12 cellular contexts compared by ENCODE assay signal in the genomic region with DNA sequence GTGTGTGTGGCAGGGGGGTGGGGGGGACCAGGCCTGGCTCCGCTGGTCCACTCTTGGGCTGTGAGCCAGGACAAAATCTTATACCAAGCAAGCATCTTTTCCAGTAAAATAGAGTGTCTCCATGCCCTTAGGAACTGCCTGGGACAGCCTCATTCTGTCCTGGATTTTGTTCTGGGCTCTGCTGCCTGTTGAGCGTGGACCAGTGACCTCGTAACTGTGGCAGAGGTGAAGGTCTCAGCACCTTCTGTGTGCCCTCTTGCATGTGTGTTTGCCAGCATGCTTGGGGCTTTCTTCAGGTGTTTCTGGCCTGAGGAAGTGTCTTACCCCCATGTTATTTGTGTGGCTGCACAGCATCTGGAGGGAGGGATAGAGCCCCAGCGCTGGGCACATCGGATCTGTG. TPM values are rescaled to one million over a fixed set of nuclear protein-coding genes. Genes with fewer than 3 reads are reported as not detected.
DNase-seq lines count a peak whose midpoint lies in the region; ATAC-seq and TF ChIP-seq lines count a peak whose summit lies in the region.
"Had no signal": no experiment of that assay in that cellular context is flagged by ENCODE, and none has a peak within 500 bp of the region (broad histone marks: within the 10 kb centered on the region; RNA-seq: fewer than 3 reads in every experiment).

No MANE protein-coding gene starts in this region.

- H3K36me3 ChIP-seq in ascending aorta: peaks cover 0 to 8% of the 10 kb centered on the region in 2 donors
- H3K36me3 ChIP-seq in muscle layer of duodenum (ENCODE audit: control insufficient read depth in 1 of 2, insufficient read depth in 2 of 2, low read length in 2 of 2): no peaks in the 10 kb centered on the region
- H3K36me3 ChIP-seq in tibial artery: no peaks in the 10 kb centered on the region
- H3K36me3 ChIP-seq: lower lobe of right lung had no signal

- H3K27me3 Mint-ChIP-seq in activated naive CD8-positive, alpha-beta T cell: no peaks in the 10 kb centered on the region
- H3K27me3 Mint-ChIP-seq in activated naive CD8-positive, alpha-beta T cell treated with anti-CD3 and anti-CD28 coated beads for 36 hours: no peaks in the 10 kb centered on the region

- H3K27me3 ChIP-seq in ascending aorta (no peaks in the 10 kb centered on the region), muscle layer of duodenum (ENCODE audit: low read depth, low read length) (no peaks in the 10 kb centered on the region), tibial artery (no peaks in the 10 kb centered on the region)
- H3K27me3 ChIP-seq: testis had no signal

- peak overlapping the region; percentile 50 for H3K27ac Mint-ChIP-seq in activated naive CD8-positive, alpha-beta T cell
- no peak overlapping the region for H3K27ac Mint-ChIP-seq in activated naive CD8-positive, alpha-beta T cell treated with anti-CD3 and anti-CD28 coated beads for 36 hours

- TF ChIP-seq CTCF in ascending aorta (IDR thresholded peaks at IDR 0.05): no peak
- no peak for TF ChIP-seq CTCF in tibial artery (IDR thresholded peaks at IDR 0.05)

- H3K27ac ChIP-seq in ascending aorta (peak overlapping the region; percentile 77 to 84), muscle layer of duodenum (ENCODE audit: low read length) (peak overlapping the region; percentile 19), tibial artery (peak overlapping the region; percentile 67 to 71)

- no peak for DNase-seq in activated naive CD8-positive, alpha-beta T cell treated with anti-CD3 and anti-CD28 coated beads for 36 hours
- DNase-seq in ascending aorta (ENCODE audit: low spot score in 2 of 2) (no peak), tibial artery (no peak)
- DNase-seq: DMS153, lower lobe of right lung, NCI-H345, testis had no signal

- H3K4me1 ChIP-seq in ascending aorta (peaks cover 19 to 36% of the 10 kb centered on the region in 2 donors), muscle layer of duodenum (ENCODE audit: control insufficient read depth in 1 of 2, insufficient read depth in 2 of 2, low read length in 2 of 2) (peaks cover 0 to 42% of the 10 kb centered on the region in 2 donors), tibial artery (peaks cover 0 to 37% (median 23%) of the 10 kb centered on the region in 4 donors)

- no peak overlapping the region for H3K4me3 ChIP-seq in ascending aorta
- H3K4me3 ChIP-seq in muscle layer of duodenum (ENCODE audit: low read depth in 1 of 2, low read length in 2 of 2): no peak overlapping the region
- H3K4me3 ChIP-seq in tibial artery: no peak overlapping the region
- H3K4me3 ChIP-seq: lower lobe of right lung, testis had no signal

- ATAC-seq in HG03378 (IDR thresholded peaks at IDR 0.05; ENCODE audit: unreplicated experiment) (no peak), GM18907 (IDR thresholded peaks at IDR 0.05; ENCODE audit: unreplicated experiment) (no peak), HG02884 (IDR thresholded peaks at IDR 0.05; ENCODE audit: unreplicated experiment) (no peak)

- H3K9me3 Mint-ChIP-seq in activated naive CD8-positive, alpha-beta T cell (ENCODE audit: low read depth): no peaks in the 10 kb centered on the region
- H3K9me3 Mint-ChIP-seq in activated naive CD8-positive, alpha-beta T cell treated with anti-CD3 and anti-CD28 coated beads for 36 hours: no peaks in the 10 kb centered on the region

- intact Hi-C loops in ascending aorta (cut with DNase I) (loop anchor here (2.0 kb wide), 1 partner anchor 46 kb away; a partner anchor contains a TSS), tibial artery (cut with DNase I; ENCODE audit: low total_unique reads) (no loop called here)

- peaks cover 71% of the 10 kb centered on the region for H3K4me1 Mint-ChIP-seq in activated naive CD8-positive, alpha-beta T cell (ENCODE audit: low read depth)
- H3K4me1 Mint-ChIP-seq in activated naive CD8-positive, alpha-beta T cell treated with anti-CD3 and anti-CD28 coated beads for 36 hours: peaks cover 68% of the 10 kb centered on the region

- no peak overlapping the region for H3K4me3 Mint-ChIP-seq in activated naive CD8-positive, alpha-beta T cell
- H3K4me3 Mint-ChIP-seq in activated naive CD8-positive, alpha-beta T cell treated with anti-CD3 and anti-CD28 coated beads for 36 hours: no peak overlapping the region

- no peaks in the 10 kb centered on the region for H3K9me3 ChIP-seq in ascending aorta
- H3K9me3 ChIP-seq in muscle layer of duodenum (ENCODE audit: control insufficient read depth in 1 of 2, low read length in 2 of 2): no peaks in the 10 kb centered on the region
- H3K9me3 ChIP-seq in tibial artery: no peaks in the 10 kb centered on the region
- H3K9me3 ChIP-seq: lower lobe of right lung, testis had no signal

- H3K36me3 Mint-ChIP-seq in activated naive CD8-positive, alpha-beta T cell: peaks cover 23% of the 10 kb centered on the region
- H3K36me3 Mint-ChIP-seq in activated naive CD8-positive, alpha-beta T cell treated with anti-CD3 and anti-CD28 coated beads for 36 hours: peaks cover 32% of the 10 kb centered on the region

RNA-seq across cellular contexts. Expression of a gene that starts 45.7 kb away (rescaled TPM):
- 10 to 100 TPM; 46.5 to 48.2 TPM for total RNA-seq in activated naive CD8-positive, alpha-beta T cell treated with anti-CD3 and anti-CD28 coated beads for 36 hours
- total RNA-seq in ascending aorta: 129 TPM

Comparison
In these comparisons a context has a peak if more than half of its experiments do, and no peak if none do; other contexts are left out.
1. H3K27ac ChIP-seq: peak in every context shown above with its lines; median percentile 80 in ascending aorta; 69 in tibial artery; 19 in muscle layer of duodenum.